In the genomic region with DNA sequence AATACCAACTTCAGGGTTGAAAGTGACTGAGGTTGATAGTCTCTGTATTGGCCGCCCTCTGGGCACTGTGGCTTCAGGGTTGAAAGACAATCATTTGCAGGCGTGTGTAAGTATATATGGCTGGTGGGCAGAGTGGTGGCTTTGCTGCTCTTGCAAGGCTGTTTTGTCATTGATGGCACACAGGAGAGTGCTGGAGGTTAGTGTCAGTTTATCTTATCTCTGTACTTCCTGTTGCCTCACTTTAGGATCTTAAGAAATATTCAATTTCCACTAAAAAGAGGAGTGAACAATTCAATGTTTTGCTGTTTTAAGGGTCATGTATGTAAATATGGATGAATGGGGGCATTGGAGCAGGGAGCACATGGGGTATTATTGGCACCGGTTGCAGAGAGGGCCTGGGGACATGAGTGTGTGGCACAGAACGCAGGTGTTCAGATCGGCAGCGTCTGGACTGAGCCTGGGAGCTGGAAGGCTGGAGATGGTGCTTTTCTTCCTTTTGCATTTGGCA, we compare ENCODE assay signal across 8 cellular contexts. TPM values are rescaled to one million over a fixed set of nuclear protein-coding genes. Genes with fewer than 3 reads are reported as not detected.
DNase-seq lines count a peak whose midpoint lies in the region; ATAC-seq and TF ChIP-seq lines count a peak whose summit lies in the region.

No MANE protein-coding gene starts in this region.

- no peaks in the 10 kb centered on the region for H3K36me3 ChIP-seq in right atrium auricular region
- no peaks in the 10 kb centered on the region for H3K36me3 ChIP-seq in upper lobe of right lung
- H3K36me3 ChIP-seq in prostate gland: no peaks in the 10 kb centered on the region

- intact Hi-C loops in Right ventricle myocardium inferior (cut with DNase I): no loop called here
- intact Hi-C loops in upper lobe of right lung (cut with DNase I): no loop called here
- intact Hi-C loops in prostate gland (cut with DNase I): no loop called here

- no peak for TF ChIP-seq POLR2A in prostate gland (IDR thresholded peaks at IDR 0.05)

- no peak overlapping the region for H3K27ac ChIP-seq in right atrium auricular region
- no peak overlapping the region for H3K27ac ChIP-seq in coronary artery
- H3K27ac ChIP-seq in upper lobe of right lung: no peak overlapping the region
- H3K27ac ChIP-seq in prostate gland: no peak overlapping the region

- ATAC-seq in Right ventricle myocardium inferior (peak; percentile 23), upper lobe of right lung (peak; percentile 11)

- H3K4me3 ChIP-seq in right atrium auricular region (no peak overlapping the region), coronary artery (peak overlapping the region; percentile 20), upper lobe of right lung (no peak overlapping the region), prostate gland (no peak overlapping the region)

- TF ChIP-seq CTCF in right atrium auricular region (IDR thresholded peaks at IDR 0.05) (no peak), coronary artery (IDR thresholded peaks at IDR 0.05) (no peak), upper lobe of right lung (IDR thresholded peaks at IDR 0.05) (no peak), prostate gland (IDR thresholded peaks at IDR 0.05) (no peak)

- H3K4me1 ChIP-seq in right atrium auricular region (peaks cover 0 to 54% of the 10 kb centered on the region in 2 donors), upper lobe of right lung (peaks cover 53% of the 10 kb centered on the region), prostate gland (replicated peaks) (no peaks in the 10 kb centered on the region)

- H3K9me3 ChIP-seq in right atrium auricular region (no peaks in the 10 kb centered on the region), upper lobe of right lung (no peaks in the 10 kb centered on the region), prostate gland (no peaks in the 10 kb centered on the region)

- WGBS in prostate gland: 45% methylated on average over 6 of the region's 6 CpGs

- DNase-seq in Right ventricle myocardium inferior (ENCODE audit: missing footprints) (no peak), right atrium auricular region (ENCODE audit: low spot score) (no peak), NCI-H526 treated with DMSO at 0.1 percent for 48 hours (lab: John Stamatoyannopoulos, UW) (peak; percentile 69), coronary artery (ENCODE audit: low spot score) (no peak), upper lobe of right lung (no peak), mucosa of gallbladder (ENCODE audit: low spot score) (no peak), prostate gland (ENCODE audit: low spot score) (no peak), amygdala (lab: John Stamatoyannopoulos, UW) (no peak)

- H3K27me3 ChIP-seq in right atrium auricular region (no peaks in the 10 kb centered on the region), upper lobe of right lung (no peaks in the 10 kb centered on the region), prostate gland (replicated peaks; ENCODE audit: insufficient read depth) (no peaks in the 10 kb centered on the region)

RNA-seq across cellular contexts. Expression of gene NCK2, which starts 51.5 kb away (rescaled TPM):
- 32.9 TPM for total RNA-seq in Right ventricle myocardium inferior
- 10 to 100 TPM; 31.7 to 39.3 TPM for total RNA-seq in right atrium auricular region
- total RNA-seq in upper lobe of right lung: 49.7 TPM
- total RNA-seq in mucosa of gallbladder: 160 TPM
- total RNA-seq in prostate gland: 100 to 1,000 TPM in 1 of 2 donors, 10 to 100 TPM in 1; 39.0 to 144 TPM
